In the genomic region with DNA sequence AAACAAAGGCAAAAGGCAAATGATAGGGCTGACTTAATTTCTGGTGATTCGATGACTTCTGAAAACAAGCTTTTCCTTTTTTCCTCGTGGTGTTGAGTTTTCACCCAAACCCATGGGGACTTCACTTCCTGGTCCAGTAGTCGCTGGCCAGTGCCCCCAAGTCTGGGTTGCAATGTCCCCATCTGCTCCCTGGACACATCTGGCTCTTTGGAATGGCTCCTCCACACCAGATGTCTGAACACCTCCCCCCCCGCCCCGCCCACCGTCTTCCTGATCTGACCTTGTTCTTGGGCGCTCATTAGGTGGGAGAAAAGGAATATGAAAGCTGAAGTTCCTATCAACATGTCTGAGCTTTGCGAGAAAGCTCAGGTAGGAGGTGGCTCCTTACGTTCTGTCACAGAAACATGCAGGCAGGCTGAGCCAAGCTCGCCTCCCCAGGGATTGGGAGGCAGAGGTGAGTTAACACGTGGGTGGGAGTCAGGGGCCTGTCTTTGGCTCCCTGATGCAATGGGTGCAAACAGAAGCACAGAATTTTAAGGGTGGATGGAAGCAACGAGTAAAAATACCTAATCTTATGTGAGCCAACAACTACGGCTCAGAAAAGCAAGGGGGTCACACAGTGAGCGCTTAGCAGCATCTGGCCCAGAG, we compare ENCODE assay signal across 2 cellular contexts.
TF ChIP-seq lines count a peak whose summit lies in the region.

No MANE protein-coding gene starts in this region.

TF ChIP-seq in GM23338, 12 proteins besides CTCF, POLR2A, EP300 and RAD21:
- TF ChIP-seq JUNB (IDR thresholded peaks at IDR 0.05; ENCODE audit: unreplicated experiment) (no peak), CREB1 (CRISPR knock-in tag; IDR thresholded peaks at IDR 0.05; ENCODE audit: low read depth) (no peak)
- TF ChIP-seq, protein P1, sequence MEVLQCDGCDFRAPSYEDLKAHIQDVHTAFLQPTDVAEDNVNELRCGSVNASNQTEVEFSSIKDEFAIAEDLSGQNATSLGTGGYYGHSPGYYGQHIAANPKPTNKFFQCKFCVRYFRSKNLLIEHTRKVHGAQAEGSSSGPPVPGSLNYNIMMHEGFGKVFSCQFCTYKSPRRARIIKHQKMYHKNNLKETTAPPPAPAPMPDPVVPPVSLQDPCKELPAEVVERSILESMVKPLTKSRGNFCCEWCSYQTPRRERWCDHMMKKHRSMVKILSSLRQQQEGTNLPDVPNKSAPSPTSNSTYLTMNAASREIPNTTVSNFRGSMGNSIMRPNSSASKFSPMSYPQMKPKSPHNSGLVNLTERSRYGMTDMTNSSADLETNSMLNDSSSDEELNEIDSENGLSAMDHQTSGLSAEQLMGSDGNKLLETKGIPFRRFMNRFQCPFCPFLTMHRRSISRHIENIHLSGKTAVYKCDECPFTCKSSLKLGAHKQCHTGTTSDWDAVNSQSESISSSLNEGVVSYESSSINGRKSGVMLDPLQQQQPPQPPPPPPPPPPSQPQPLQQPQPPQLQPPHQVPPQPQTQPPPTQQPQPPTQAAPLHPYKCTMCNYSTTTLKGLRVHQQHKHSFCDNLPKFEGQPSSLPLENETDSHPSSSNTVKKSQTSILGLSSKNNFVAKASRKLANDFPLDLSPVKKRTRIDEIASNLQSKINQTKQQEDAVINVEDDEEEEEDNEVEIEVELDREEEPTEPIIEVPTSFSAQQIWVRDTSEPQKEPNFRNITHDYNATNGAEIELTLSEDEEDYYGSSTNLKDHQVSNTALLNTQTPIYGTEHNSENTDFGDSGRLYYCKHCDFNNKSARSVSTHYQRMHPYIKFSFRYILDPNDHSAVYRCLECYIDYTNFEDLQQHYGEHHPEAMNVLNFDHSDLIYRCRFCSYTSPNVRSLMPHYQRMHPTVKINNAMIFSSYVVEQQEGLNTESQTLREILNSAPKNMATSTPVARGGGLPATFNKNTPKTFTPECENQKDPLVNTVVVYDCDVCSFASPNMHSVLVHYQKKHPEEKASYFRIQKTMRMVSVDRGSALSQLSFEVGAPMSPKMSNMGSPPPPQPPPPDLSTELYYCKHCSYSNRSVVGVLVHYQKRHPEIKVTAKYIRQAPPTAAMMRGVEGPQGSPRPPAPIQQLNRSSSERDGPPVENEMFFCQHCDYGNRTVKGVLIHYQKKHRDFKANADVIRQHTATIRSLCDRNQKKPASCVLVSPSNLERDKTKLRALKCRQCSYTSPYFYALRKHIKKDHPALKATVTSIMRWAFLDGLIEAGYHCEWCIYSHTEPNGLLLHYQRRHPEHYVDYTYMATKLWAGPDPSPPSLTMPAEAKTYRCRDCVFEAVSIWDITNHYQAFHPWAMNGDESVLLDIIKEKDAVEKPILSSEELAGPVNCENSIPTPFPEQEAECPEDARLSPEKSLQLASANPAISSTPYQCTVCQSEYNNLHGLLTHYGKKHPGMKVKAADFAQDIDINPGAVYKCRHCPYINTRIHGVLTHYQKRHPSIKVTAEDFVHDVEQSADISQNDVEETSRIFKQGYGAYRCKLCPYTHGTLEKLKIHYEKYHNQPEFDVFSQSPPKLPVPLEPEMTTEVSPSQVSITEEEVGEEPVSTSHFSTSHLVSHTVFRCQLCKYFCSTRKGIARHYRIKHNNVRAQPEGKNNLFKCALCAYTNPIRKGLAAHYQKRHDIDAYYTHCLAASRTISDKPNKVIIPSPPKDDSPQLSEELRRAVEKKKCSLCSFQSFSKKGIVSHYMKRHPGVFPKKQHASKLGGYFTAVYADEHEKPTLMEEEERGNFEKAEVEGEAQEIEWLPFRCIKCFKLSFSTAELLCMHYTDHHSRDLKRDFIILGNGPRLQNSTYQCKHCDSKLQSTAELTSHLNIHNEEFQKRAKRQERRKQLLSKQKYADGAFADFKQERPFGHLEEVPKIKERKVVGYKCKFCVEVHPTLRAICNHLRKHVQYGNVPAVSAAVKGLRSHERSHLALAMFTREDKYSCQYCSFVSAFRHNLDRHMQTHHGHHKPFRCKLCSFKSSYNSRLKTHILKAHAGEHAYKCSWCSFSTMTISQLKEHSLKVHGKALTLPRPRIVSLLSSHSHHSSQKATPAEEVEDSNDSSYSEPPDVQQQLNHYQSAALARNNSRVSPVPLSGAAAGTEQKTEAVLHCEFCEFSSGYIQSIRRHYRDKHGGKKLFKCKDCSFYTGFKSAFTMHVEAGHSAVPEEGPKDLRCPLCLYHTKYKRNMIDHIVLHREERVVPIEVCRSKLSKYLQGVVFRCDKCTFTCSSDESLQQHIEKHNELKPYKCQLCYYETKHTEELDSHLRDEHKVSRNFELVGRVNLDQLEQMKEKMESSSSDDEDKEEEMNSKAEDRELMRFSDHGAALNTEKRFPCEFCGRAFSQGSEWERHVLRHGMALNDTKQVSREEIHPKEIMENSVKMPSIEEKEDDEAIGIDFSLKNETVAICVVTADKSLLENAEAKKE (CRISPR knock-in tag; IDR thresholded peaks at IDR 0.05), result no peak
- TF ChIP-seq, protein P2, sequence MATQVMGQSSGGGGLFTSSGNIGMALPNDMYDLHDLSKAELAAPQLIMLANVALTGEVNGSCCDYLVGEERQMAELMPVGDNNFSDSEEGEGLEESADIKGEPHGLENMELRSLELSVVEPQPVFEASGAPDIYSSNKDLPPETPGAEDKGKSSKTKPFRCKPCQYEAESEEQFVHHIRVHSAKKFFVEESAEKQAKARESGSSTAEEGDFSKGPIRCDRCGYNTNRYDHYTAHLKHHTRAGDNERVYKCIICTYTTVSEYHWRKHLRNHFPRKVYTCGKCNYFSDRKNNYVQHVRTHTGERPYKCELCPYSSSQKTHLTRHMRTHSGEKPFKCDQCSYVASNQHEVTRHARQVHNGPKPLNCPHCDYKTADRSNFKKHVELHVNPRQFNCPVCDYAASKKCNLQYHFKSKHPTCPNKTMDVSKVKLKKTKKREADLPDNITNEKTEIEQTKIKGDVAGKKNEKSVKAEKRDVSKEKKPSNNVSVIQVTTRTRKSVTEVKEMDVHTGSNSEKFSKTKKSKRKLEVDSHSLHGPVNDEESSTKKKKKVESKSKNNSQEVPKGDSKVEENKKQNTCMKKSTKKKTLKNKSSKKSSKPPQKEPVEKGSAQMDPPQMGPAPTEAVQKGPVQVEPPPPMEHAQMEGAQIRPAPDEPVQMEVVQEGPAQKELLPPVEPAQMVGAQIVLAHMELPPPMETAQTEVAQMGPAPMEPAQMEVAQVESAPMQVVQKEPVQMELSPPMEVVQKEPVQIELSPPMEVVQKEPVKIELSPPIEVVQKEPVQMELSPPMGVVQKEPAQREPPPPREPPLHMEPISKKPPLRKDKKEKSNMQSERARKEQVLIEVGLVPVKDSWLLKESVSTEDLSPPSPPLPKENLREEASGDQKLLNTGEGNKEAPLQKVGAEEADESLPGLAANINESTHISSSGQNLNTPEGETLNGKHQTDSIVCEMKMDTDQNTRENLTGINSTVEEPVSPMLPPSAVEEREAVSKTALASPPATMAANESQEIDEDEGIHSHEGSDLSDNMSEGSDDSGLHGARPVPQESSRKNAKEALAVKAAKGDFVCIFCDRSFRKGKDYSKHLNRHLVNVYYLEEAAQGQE (IDR thresholded peaks at IDR 0.05; ENCODE audit: unreplicated experiment), result no peak

TF ChIP-seq in GM12878, 131 proteins besides CTCF, POLR2A, EP300 and RAD21:
- TF ChIP-seq, protein P3, sequence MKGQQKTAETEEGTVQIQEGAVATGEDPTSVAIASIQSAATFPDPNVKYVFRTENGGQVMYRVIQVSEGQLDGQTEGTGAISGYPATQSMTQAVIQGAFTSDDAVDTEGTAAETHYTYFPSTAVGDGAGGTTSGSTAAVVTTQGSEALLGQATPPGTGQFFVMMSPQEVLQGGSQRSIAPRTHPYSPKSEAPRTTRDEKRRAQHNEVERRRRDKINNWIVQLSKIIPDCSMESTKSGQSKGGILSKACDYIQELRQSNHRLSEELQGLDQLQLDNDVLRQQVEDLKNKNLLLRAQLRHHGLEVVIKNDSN (IDR thresholded peaks at IDR 0.05; ENCODE audit: borderline replicate concordance, extremely low read length, insufficient read depth, low read depth, low read length), result no peak
- no peak for TF ChIP-seq ZNF274 (IDR thresholded peaks at IDR 0.05; ENCODE audit: insufficient read depth, insufficient read length)
- TF ChIP-seq RFX5 (IDR thresholded peaks at IDR 0.05; ENCODE audit: low read depth, low read length), result no peak
- TF ChIP-seq, protein P4, sequence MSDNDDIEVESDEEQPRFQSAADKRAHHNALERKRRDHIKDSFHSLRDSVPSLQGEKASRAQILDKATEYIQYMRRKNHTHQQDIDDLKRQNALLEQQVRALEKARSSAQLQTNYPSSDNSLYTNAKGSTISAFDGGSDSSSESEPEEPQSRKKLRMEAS (IDR thresholded peaks at IDR 0.05; ENCODE audit: low read depth, low read length), result no peak
- no peak for TF ChIP-seq ZNF24 (IDR thresholded peaks at IDR 0.05)
- TF ChIP-seq NBN (IDR thresholded peaks at IDR 0.05), result no peak
- no peak for TF ChIP-seq YY1 (IDR thresholded peaks at IDR 0.05; ENCODE audit: low read depth, low read length)
- no peak for TF ChIP-seq ATF7 (IDR thresholded peaks at IDR 0.05; ENCODE audit: low read depth)
- no peak for TF ChIP-seq CBX5 (IDR thresholded peaks at IDR 0.05; ENCODE audit: low read depth)
- TF ChIP-seq LARP7 (IDR thresholded peaks at IDR 0.05), result no peak
- no peak for TF ChIP-seq RELA (IDR thresholded peaks at IDR 0.05; ENCODE audit: borderline replicate concordance, partially characterized antibody)
- TF ChIP-seq SMAD1 (IDR thresholded peaks at IDR 0.05; ENCODE audit: low read depth, partially characterized antibody), result no peak
TF ChIP-seq in GM12878: peak in this region for 0.
